In genomic region chr12:90043264-90043663, GRCh38 we compare ENCODE assay signal across 14 cellular contexts.
A peak's percentile ranks its signal among the peaks of the same experiment; 100 is the strongest.
DNase-seq lines count a peak whose midpoint lies in the region; TF ChIP-seq lines count a peak whose summit lies in the region.
"Had no signal": no experiment of that assay in that cellular context is flagged by ENCODE, and none has a peak within 500 bp of the region (broad histone marks: within the 10 kb centered on the region; RNA-seq: fewer than 3 reads in every experiment).

No MANE protein-coding gene starts in this region.

- no peak overlapping the region for H3K9ac ChIP-seq in adipocyte (ENCODE audit: low read length)
- no peak overlapping the region for H3K9ac ChIP-seq in endodermal cell (ENCODE audit: extremely low read depth, low read length, poor library complexity, severe bottlenecking)

- H3K36me3 Mint-ChIP-seq in MCF 10A (ENCODE audit: insufficient read depth, unreplicated experiment), result no peaks in the 10 kb centered on the region
- no peaks in the 10 kb centered on the region for H3K36me3 Mint-ChIP-seq in endodermal cell (ENCODE audit: low read depth)
- no peaks in the 10 kb centered on the region for H3K36me3 Mint-ChIP-seq in activated CD4-positive, alpha-beta memory T cell treated with anti-CD3 and anti-CD28 coated beads for 36 hours

- no peaks in the 10 kb centered on the region for H3K27me3 ChIP-seq in breast epithelium
- no peaks in the 10 kb centered on the region for H3K27me3 ChIP-seq in adipocyte (replicated peaks; ENCODE audit: control insufficient read depth, insufficient read depth, low read length)
- H3K27me3 ChIP-seq in endodermal cell (ENCODE audit: control insufficient read depth, insufficient read depth, low read length, poor library complexity, severe bottlenecking), result no peaks in the 10 kb centered on the region
- H3K27me3 ChIP-seq: gastroesophageal sphincter, ovary had no signal

- POLR2A ChIA-PET in MCF 10A (lab: Yijun Ruan, JAX), result no interaction called here
- POLR2A ChIA-PET in activated CD4-positive, alpha-beta memory T cell treated with anti-CD3 and anti-CD28 coated beads for 36 hours (lab: Charles Lee), result interaction anchor here (1.2 kb wide), 1 partner anchor 14 kb away, joined by 3 read pairs; no protein-coding TSS in a partner anchor

- TF ChIP-seq POLR2A in breast epithelium (IDR thresholded peaks at IDR 0.05), result no peak

- DNase-seq in MCF 10A (ENCODE audit: unreplicated experiment) (peak; percentile 22), breast epithelium (ENCODE audit: low spot score in 2 of 2) (no peak), adipocyte (ENCODE audit: low read depth) (peak; percentile 66), iris pigment epithelial cell (ENCODE audit: low read depth) (peak; percentile 88), superior temporal gyrus (ENCODE audit: extremely low spot score) (peak; percentile 25), endodermal cell (no peak), Ammon's horn (ENCODE audit: low spot score) (no peak)
- DNase-seq in activated CD4-positive, alpha-beta memory T cell treated with anti-CD3 and anti-CD28 coated beads for 36 hours, result no peak
- DNase-seq: activated T-cell treated with anti-CD3 and anti-CD28 coated beads, Interleukin-2, amount 50 U/mL, for 1 hour; anterior cingulate cortex; ovary; small intestine; SW 1271 had no signal

- H3K9me3 ChIP-seq in breast epithelium (no peaks in the 10 kb centered on the region), adipocyte (ENCODE audit: control insufficient read depth, low read length) (no peaks in the 10 kb centered on the region), endodermal cell (ENCODE audit: control insufficient read depth, low read length) (no peaks in the 10 kb centered on the region)
- H3K9me3 ChIP-seq: gastroesophageal sphincter, ovary had no signal

- H3K36me3 ChIP-seq in breast epithelium (no peaks in the 10 kb centered on the region), adipocyte (ENCODE audit: control insufficient read depth, insufficient read depth, low read length, severe bottlenecking) (no peaks in the 10 kb centered on the region), endodermal cell (ENCODE audit: control insufficient read depth, insufficient read depth, low read length) (no peaks in the 10 kb centered on the region)
- H3K36me3 ChIP-seq: gastroesophageal sphincter, ovary had no signal

- no peak overlapping the region for H3K4me3 Mint-ChIP-seq in MCF 10A (ENCODE audit: unreplicated experiment)
- H3K4me3 Mint-ChIP-seq in endodermal cell, result no peak overlapping the region
- no peak overlapping the region for H3K4me3 Mint-ChIP-seq in activated CD4-positive, alpha-beta memory T cell treated with anti-CD3 and anti-CD28 coated beads for 36 hours

- TF ChIP-seq CTCF in MCF 10A (IDR thresholded peaks at IDR 0.05; ENCODE audit: unreplicated experiment), result no peak
- TF ChIP-seq CTCF in breast epithelium (IDR thresholded peaks at IDR 0.05), result no peak
- TF ChIP-seq CTCF in endodermal cell (conservative IDR thresholded peaks at IDR 0.05), result no peak

- intact Hi-C loops in MCF 10A (cut with micrococcal nuclease) (no loop called here), breast epithelium (cut with DNase I; ENCODE audit: low total_unique reads) (no loop called here)
- intact Hi-C loops in activated CD4-positive, alpha-beta memory T cell treated with anti-CD3 and anti-CD28 coated beads for 36 hours (cut with micrococcal nuclease), result loop anchor here (1.0 to 5.0 kb wide), 7 partner anchors 15 to 380 kb away; no protein-coding TSS in a partner anchor

- H3K27ac ChIP-seq in breast epithelium, result no peak overlapping the region
- no peak overlapping the region for H3K27ac ChIP-seq in endodermal cell (ENCODE audit: low read depth, low read length)
- H3K27ac ChIP-seq: gastroesophageal sphincter, ovary had no signal

- H3K4me1 ChIP-seq in breast epithelium (no peaks in the 10 kb centered on the region), adipocyte (ENCODE audit: control insufficient read depth, insufficient read depth, low read length) (peaks cover 9% of the 10 kb centered on the region), endodermal cell (ENCODE audit: control insufficient read depth, insufficient read depth, low read length) (no peaks in the 10 kb centered on the region)
- H3K4me1 ChIP-seq: gastroesophageal sphincter had no signal

- no TSS peak for BruUV-seq in MCF 10A (replicated peaks; lab: Mats Ljungman, UMichigan)

- H3K4me1 Mint-ChIP-seq in MCF 10A (ENCODE audit: insufficient read depth, unreplicated experiment) (peaks cover 5% of the 10 kb centered on the region), endodermal cell (peaks cover 4% of the 10 kb centered on the region)
- H3K4me1 Mint-ChIP-seq in activated CD4-positive, alpha-beta memory T cell treated with anti-CD3 and anti-CD28 coated beads for 36 hours (ENCODE audit: low read depth), result peaks cover 9% of the 10 kb centered on the region

- H3K27ac Mint-ChIP-seq in MCF 10A (ENCODE audit: low read depth, unreplicated experiment), result no peak overlapping the region
- no peak overlapping the region for H3K27ac Mint-ChIP-seq in endodermal cell
- no peak overlapping the region for H3K27ac Mint-ChIP-seq in activated CD4-positive, alpha-beta memory T cell treated with anti-CD3 and anti-CD28 coated beads for 36 hours

- H3K9me3 Mint-ChIP-seq in MCF 10A (ENCODE audit: unreplicated experiment) (no peaks in the 10 kb centered on the region), endodermal cell (no peaks in the 10 kb centered on the region)
- peaks cover 2% of the 10 kb centered on the region for H3K9me3 Mint-ChIP-seq in activated CD4-positive, alpha-beta memory T cell treated with anti-CD3 and anti-CD28 coated beads for 36 hours

- CTCF ChIA-PET in MCF 10A (lab: Yijun Ruan, JAX), result no interaction called here
- CTCF ChIA-PET in activated CD4-positive, alpha-beta memory T cell treated with anti-CD3 and anti-CD28 coated beads for 36 hours (lab: Charles Lee), result no interaction called here

- H3K27me3 Mint-ChIP-seq in MCF 10A (ENCODE audit: insufficient read depth, unreplicated experiment) (no peaks in the 10 kb centered on the region), endodermal cell (ENCODE audit: insufficient read depth) (no peaks in the 10 kb centered on the region)
- no peaks in the 10 kb centered on the region for H3K27me3 Mint-ChIP-seq in activated CD4-positive, alpha-beta memory T cell treated with anti-CD3 and anti-CD28 coated beads for 36 hours

- H3K4me3 ChIP-seq in breast epithelium, result no peak overlapping the region
- no peak overlapping the region for H3K4me3 ChIP-seq in adipocyte (ENCODE audit: low read length)
- H3K4me3 ChIP-seq in endodermal cell (ENCODE audit: low read length), result no peak overlapping the region
- H3K4me3 ChIP-seq: gastroesophageal sphincter, ovary had no signal

Comparison
In these comparisons a context has a peak if more than half of its experiments do, and no peak if none do; other contexts are left out.
1. DNase-seq: peak in MCF 10A (single experiment), adipocyte (single experiment), iris pigment epithelial cell (single experiment) and superior temporal gyrus (single experiment); none in breast epithelium (0 of 2), endodermal cell (single experiment), Ammon's horn (single experiment) and activated CD4-positive, alpha-beta memory T cell treated with anti-CD3 and anti-CD28 coated beads for 36 hours (single experiment).